ENCODE assay signal across 9 cellular contexts in the genomic region with DNA sequence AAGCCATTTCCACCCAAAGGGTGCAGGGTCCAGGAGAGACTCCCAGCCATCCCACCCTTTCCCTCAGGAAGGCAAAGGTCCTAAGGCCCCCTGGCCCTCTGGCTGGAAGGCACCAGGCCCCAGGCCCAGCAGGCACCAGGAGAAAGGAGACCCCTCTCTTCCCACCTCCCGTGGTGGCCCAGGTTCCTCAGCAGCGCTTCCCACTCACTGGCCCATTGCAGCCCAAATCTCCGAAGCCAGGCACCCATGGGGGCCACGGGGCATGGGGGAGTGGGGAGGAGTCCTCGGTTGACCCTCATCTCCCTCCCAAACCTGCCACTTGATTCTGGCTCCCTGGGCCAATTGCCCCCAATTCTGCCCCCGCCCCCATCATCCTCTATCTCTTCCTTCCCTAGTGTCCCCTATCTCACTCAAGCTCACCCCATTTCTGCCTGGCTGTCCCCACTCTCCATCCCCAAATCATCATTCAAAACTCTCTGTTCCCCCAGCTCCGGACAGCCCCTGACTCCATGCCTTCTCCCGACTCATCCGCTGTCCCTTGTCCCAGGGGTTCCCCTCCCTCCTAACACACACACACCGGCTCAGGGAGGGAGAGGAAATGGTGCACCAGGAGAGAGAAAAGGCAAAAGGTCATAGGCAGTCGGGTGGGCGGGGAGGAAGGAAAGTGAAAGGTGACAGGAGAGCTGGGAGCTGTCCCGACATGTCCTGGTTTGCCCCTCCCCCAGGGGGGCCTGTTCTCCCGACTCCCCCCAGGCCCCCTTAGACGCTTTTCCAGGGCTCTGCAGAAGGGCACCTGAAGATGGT. TPM values are rescaled to one million over a fixed set of nuclear protein-coding genes. Genes with fewer than 3 reads are reported as not detected.
DNase-seq lines count a peak whose midpoint lies in the region; ATAC-seq and TF ChIP-seq lines count a peak whose summit lies in the region.
"Had no signal": no experiment of that assay in that cellular context is flagged by ENCODE, and none has a peak within 500 bp of the region (broad histone marks: within the 10 kb centered on the region; RNA-seq: fewer than 3 reads in every experiment).

No MANE protein-coding gene starts in this region.

- H3K27ac ChIP-seq in heart left ventricle: peak overlapping the region in 2 of 12 donors; percentile 23 to 64
- no peak overlapping the region for H3K27ac ChIP-seq in body of pancreas
- no peak overlapping the region for H3K27ac ChIP-seq in mesodermal cell (ENCODE audit: low read depth, low read length, severe bottlenecking)
- H3K27ac ChIP-seq in uterus: peak overlapping the region in 1 of 2 donors; percentile 57

- ATAC-seq in heart left ventricle (no peak), Right ventricle myocardium superior (ENCODE audit: poor library complexity) (no peak), body of pancreas (peak; percentile 17), HG03025 (IDR thresholded peaks at IDR 0.05; ENCODE audit: low FRiP score, unreplicated experiment) (no peak), GM21786 (IDR thresholded peaks at IDR 0.05; ENCODE audit: unreplicated experiment) (no peak)

- TF ChIP-seq CTCF in heart left ventricle (IDR thresholded peaks at IDR 0.05) (no peak), body of pancreas (IDR thresholded peaks at IDR 0.05) (no peak), uterus (IDR thresholded peaks at IDR 0.05) (no peak)

- H3K27me3 ChIP-seq in heart left ventricle: peaks cover 10 to 66% (median 31%) of the 10 kb centered on the region in 9 donors
- peaks cover 0 to 12% of the 10 kb centered on the region in 2 donors for H3K27me3 ChIP-seq in body of pancreas
- H3K27me3 ChIP-seq in uterus: no peaks in the 10 kb centered on the region

- 35 to 44% (median 43%) methylated on average over 14 to 15 of the region's 15 CpGs for WGBS in heart left ventricle, 4 donors
- 59 to 62% methylated on average over 11 to 15 of the region's 15 CpGs for WGBS in body of pancreas, 2 donors
- WGBS in mesodermal cell (ENCODE audit: insufficient coverage in 2 of 2), 2 experiments: 14 to 21% methylated on average over 2 to 6 of the region's 15 CpGs

- TF ChIP-seq POLR2A in heart left ventricle (IDR thresholded peaks at IDR 0.05) (no peak), body of pancreas (IDR thresholded peaks at IDR 0.05) (no peak), uterus (IDR thresholded peaks at IDR 0.05) (no peak)

- intact Hi-C loops in heart left ventricle (cut with DNase I): loop anchor here in 2 of 10 donors (5.0 kb wide), 2 partner anchors 33 to 38 kb away; no protein-coding TSS in a partner anchor
- intact Hi-C loops in Right ventricle myocardium superior (cut with DNase I): no loop called here
- intact Hi-C loops in body of pancreas (cut with DNase I): no loop called here
- intact Hi-C loops in uterus (cut with DNase I; ENCODE audit: low total_unique reads): no loop called here

- no peaks in the 10 kb centered on the region for H3K36me3 ChIP-seq in heart left ventricle
- no peaks in the 10 kb centered on the region for H3K36me3 ChIP-seq in body of pancreas (replicated peaks in 1 of 2; ENCODE audit: insufficient read depth in 1 of 2, low read depth in 2 of 2)
- peaks cover 4% of the 10 kb centered on the region for H3K36me3 ChIP-seq in mesodermal cell (ENCODE audit: control insufficient read depth, insufficient read depth, low read length)
- H3K36me3 ChIP-seq in uterus: no peaks in the 10 kb centered on the region

- H3K9me3 ChIP-seq in heart left ventricle: no peaks in the 10 kb centered on the region
- no peaks in the 10 kb centered on the region for H3K9me3 ChIP-seq in body of pancreas
- no peaks in the 10 kb centered on the region for H3K9me3 ChIP-seq in mesodermal cell (ENCODE audit: control insufficient read depth, low read length)
- no peaks in the 10 kb centered on the region for H3K9me3 ChIP-seq in uterus

- peak overlapping the region in 10 of 12 donors; percentile 21 to 62 (median 48) for H3K4me3 ChIP-seq in heart left ventricle
- no peak overlapping the region for H3K4me3 ChIP-seq in body of pancreas
- peak overlapping the region; percentile 39 for H3K4me3 ChIP-seq in mesodermal cell (ENCODE audit: extremely low read depth, insufficient read depth, low read length, poor library complexity, severe bottlenecking)
- H3K4me3 ChIP-seq in uterus: peak overlapping the region; percentile 33 to 39

- H3K4me1 ChIP-seq in heart left ventricle (peaks cover 0 to 30% (median 12%) of the 10 kb centered on the region in 12 donors), body of pancreas (peaks cover 22% of the 10 kb centered on the region), mesodermal cell (ENCODE audit: control insufficient read depth, insufficient read depth, low read length, poor library complexity, severe bottlenecking) (peaks cover 18% of the 10 kb centered on the region), uterus (peaks cover 0 to 8% of the 10 kb centered on the region in 2 donors)

- DNase-seq in heart left ventricle (no peak), Right ventricle myocardium superior (no peak), body of pancreas (no peak), uterus (no peak), NCI-H1417 treated with DMSO at 0.1 percent for 48 hours (lab: John Stamatoyannopoulos, UW) (no peak)
- DNase-seq: NCI-H1105 had no signal

RNA-seq across cellular contexts. Expression of a gene that starts 1.2 kb away (rescaled TPM):
- total RNA-seq in heart left ventricle (10 to 100 TPM in 1 of 9 donors, 1 to 10 TPM in 1, under 1 TPM in 6, not detected in 1; 0.12 to 11.6 (median 0.70) TPM), Right ventricle myocardium superior (0.54 TPM), body of pancreas (1 to 10 TPM in 1 of 2 donors, under 1 TPM in 1; 0.52 to 1.3 TPM), uterus (1 to 10 TPM in 2 of 4 donors, under 1 TPM in 1, not detected in 1; under 0.01 to 3.0 (median 1.5) TPM)
- under 1 TPM; 0.46 to 0.78 TPM for polyA plus RNA-seq in heart left ventricle
- polyA plus RNA-seq in mesodermal cell (2013, experiment 1 of 2): 1.5 TPM
- 0.61 TPM for polyA plus RNA-seq in mesodermal cell (2013, experiment 2 of 2)

RNA-seq across cellular contexts. Expression of a gene that starts 21.3 kb away (rescaled TPM):
- total RNA-seq in heart left ventricle (1 to 10 TPM in 2 of 9 donors, under 1 TPM in 5, not detected in 2; 0.17 to 5.0 (median 0.42) TPM), Right ventricle myocardium superior (0.11 TPM), body of pancreas (not detected), uterus (1 to 10 TPM in 1 of 4 donors, under 1 TPM in 2, not detected in 1; 0.76 to 8.8 (median 0.76) TPM)
- polyA plus RNA-seq in heart left ventricle: under 1 TPM; 0.25 to 0.27 TPM
- polyA plus RNA-seq in mesodermal cell (2013, experiment 1 of 2): not detected
- not detected for polyA plus RNA-seq in mesodermal cell (2013, experiment 2 of 2)

RNA-seq across cellular contexts. Expression of a gene that starts 43.9 kb away (rescaled TPM):
- total RNA-seq in heart left ventricle (10 to 100 TPM in 3 of 9 donors, 1 to 10 TPM in 6; 3.8 to 16.6 (median 7.1) TPM), Right ventricle myocardium superior (5.3 TPM), body of pancreas (10 to 100 TPM in 1 of 2 donors, 1 to 10 TPM in 1; 4.2 to 21.4 TPM), uterus (10 to 100 TPM; 15.8 to 67.1 (median 27.7) TPM)
- 10 to 100 TPM in 1 of 2 donors, 1 to 10 TPM in 1; 7.0 to 10.2 TPM for polyA plus RNA-seq in heart left ventricle
- polyA plus RNA-seq in mesodermal cell (2013, experiment 1 of 2): 14.2 TPM
- 9.1 TPM for polyA plus RNA-seq in mesodermal cell (2013, experiment 2 of 2)

Comparison
In these comparisons a context has a peak if more than half of its experiments do, and no peak if none do; other contexts are left out.
1. H3K4me3 ChIP-seq: peak in heart left ventricle (10 of 12), mesodermal cell (single experiment) and uterus (2 of 2); none in body of pancreas (0 of 2).